ENCODE assay signal across 19 cellular contexts in genomic region chr4:65071532-65071931, GRCh38.
"Had no signal": no experiment of that assay in that cellular context is flagged by ENCODE, and none has a peak within 500 bp of the region (broad histone marks: within the 10 kb centered on the region; RNA-seq: fewer than 3 reads in every experiment).

No MANE protein-coding gene starts in this region.

- H3K4me3 ChIP-seq: body of pancreas, smooth muscle cell, tibial artery, uterus had no signal

- H3K27me3 Mint-ChIP-seq: activated CD4-positive, alpha-beta T cell treated with anti-CD3 and anti-CD28 coated beads, Interleukin-2, amount 10 ng/mL, durations not matched to agents 7 days and 5 days; activated naive CD4-positive, alpha-beta T cell treated with anti-CD3 and anti-CD28 coated beads, Interleukin-2, amount 10 ng/mL, durations not matched to agents 7 days and 5 days; activated T-helper 17 cell treated with anti-CD3 and anti-CD28 coated beads, Interleukin-2, amount 50 U/mL, for 72 hours; dendritic cell treated with granulocyte-macrophage colony-stimulating factor and Interleukin-4, amounts not matched to agents 40 ng/mL and 50 ng/mL, for 4 days; effector memory CD8-positive, alpha-beta T cell; memory B cell had no signal

- H3K4me3 Mint-ChIP-seq: activated CD4-positive, alpha-beta T cell treated with anti-CD3 and anti-CD28 coated beads, Interleukin-2, amount 10 ng/mL, durations not matched to agents 7 days and 5 days; activated naive CD4-positive, alpha-beta T cell treated with anti-CD3 and anti-CD28 coated beads, Interleukin-2, amount 10 ng/mL, durations not matched to agents 7 days and 5 days; activated T-helper 17 cell treated with anti-CD3 and anti-CD28 coated beads, Interleukin-2, amount 50 U/mL, for 72 hours; dendritic cell treated with granulocyte-macrophage colony-stimulating factor and Interleukin-4, amounts not matched to agents 40 ng/mL and 50 ng/mL, for 4 days; effector memory CD8-positive, alpha-beta T cell; memory B cell; natural killer cell; stimulated activated effector memory CD8-positive, alpha-beta T cell treated with anti-CD3 and anti-CD28 coated beads, Interleukin-12 subunit alpha, Interleukin-12 subunit beta, amount 100 ng/mL, for 72 hours; WTC11 had no signal

- H3K36me3 ChIP-seq: tibial artery, uterus had no signal

- DNase-seq: activated CD4-positive, alpha-beta T cell treated with anti-CD3 and anti-CD28 coated beads, Interleukin-2, amount 10 ng/mL, durations not matched to agents 7 days and 5 days; activated naive CD4-positive, alpha-beta T cell treated with anti-CD3 and anti-CD28 coated beads, Interleukin-2, amount 10 ng/mL, durations not matched to agents 7 days and 5 days; activated T-cell treated with anti-CD3 and anti-CD28 coated beads for 4 hours; body of pancreas; cerebellar nuclear complex; effector memory CD8-positive, alpha-beta T cell; erythroblast; head of caudate nucleus; left colon; natural killer cell; right cardiac atrium; tibial artery; uterus had no signal

- H3K27ac ChIP-seq: body of pancreas, tibial artery, uterus had no signal

- H3K36me3 Mint-ChIP-seq: activated naive CD4-positive, alpha-beta T cell treated with anti-CD3 and anti-CD28 coated beads, Interleukin-2, amount 10 ng/mL, durations not matched to agents 7 days and 5 days; memory B cell; natural killer cell; stimulated activated effector memory CD8-positive, alpha-beta T cell treated with anti-CD3 and anti-CD28 coated beads, Interleukin-12 subunit alpha, Interleukin-12 subunit beta, amount 100 ng/mL, for 72 hours had no signal

- H3K9me3 Mint-ChIP-seq: activated CD4-positive, alpha-beta T cell treated with anti-CD3 and anti-CD28 coated beads, Interleukin-2, amount 10 ng/mL, durations not matched to agents 7 days and 5 days had no signal

- ATAC-seq: activated T-helper 17 cell treated with anti-CD3 and anti-CD28 coated beads, Interleukin-2, amount 50 U/mL, for 72 hours; body of pancreas; effector memory CD8-positive, alpha-beta T cell; left colon; natural killer cell; right cardiac atrium; stimulated activated effector memory CD8-positive, alpha-beta T cell treated with anti-CD3 and anti-CD28 coated beads, Interleukin-12 subunit alpha, Interleukin-12 subunit beta, amount 100 ng/mL, for 72 hours; WTC11 had no signal

- H3K27me3 ChIP-seq: body of pancreas, tibial artery, uterus had no signal

- H3K4me1 Mint-ChIP-seq: activated CD4-positive, alpha-beta T cell treated with anti-CD3 and anti-CD28 coated beads, Interleukin-2, amount 10 ng/mL, durations not matched to agents 7 days and 5 days; activated naive CD4-positive, alpha-beta T cell treated with anti-CD3 and anti-CD28 coated beads, Interleukin-2, amount 10 ng/mL, durations not matched to agents 7 days and 5 days; activated T-helper 17 cell treated with anti-CD3 and anti-CD28 coated beads, Interleukin-2, amount 50 U/mL, for 72 hours; memory B cell; natural killer cell; stimulated activated effector memory CD8-positive, alpha-beta T cell treated with anti-CD3 and anti-CD28 coated beads, Interleukin-12 subunit alpha, Interleukin-12 subunit beta, amount 100 ng/mL, for 72 hours; WTC11 had no signal

- H3K27ac Mint-ChIP-seq: activated CD4-positive, alpha-beta T cell treated with anti-CD3 and anti-CD28 coated beads, Interleukin-2, amount 10 ng/mL, durations not matched to agents 7 days and 5 days; activated naive CD4-positive, alpha-beta T cell treated with anti-CD3 and anti-CD28 coated beads, Interleukin-2, amount 10 ng/mL, durations not matched to agents 7 days and 5 days; activated T-helper 17 cell treated with anti-CD3 and anti-CD28 coated beads, Interleukin-2, amount 50 U/mL, for 72 hours; dendritic cell treated with granulocyte-macrophage colony-stimulating factor and Interleukin-4, amounts not matched to agents 40 ng/mL and 50 ng/mL, for 4 days; effector memory CD8-positive, alpha-beta T cell; memory B cell; natural killer cell; stimulated activated effector memory CD8-positive, alpha-beta T cell treated with anti-CD3 and anti-CD28 coated beads, Interleukin-12 subunit alpha, Interleukin-12 subunit beta, amount 100 ng/mL, for 72 hours; WTC11 had no signal

- H3K4me1 ChIP-seq: body of pancreas, tibial artery, uterus had no signal

- H3K9me3 ChIP-seq: body of pancreas, uterus had no signal
